Comparison of ENCODE assay signal across 18 cellular contexts in genomic region chr3:63354160-63354559, GRCh38.
"Had no signal": no experiment of that assay in that cellular context is flagged by ENCODE, and none has a peak within 500 bp of the region (broad histone marks: within the 10 kb centered on the region; RNA-seq: fewer than 3 reads in every experiment).

No MANE protein-coding gene starts in this region.

- H3K27ac Mint-ChIP-seq: activated CD4-positive, alpha-beta memory T cell treated with anti-CD3 and anti-CD28 coated beads, Interleukin-2, amount 10 ng/mL, durations not matched to agents 7 days and 5 days; activated naive CD4-positive, alpha-beta T cell treated with anti-CD3 and anti-CD28 coated beads, Interleukin-2, amount 50 U/mL, for 72 hours; stimulated activated naive CD8-positive, alpha-beta T cell treated with anti-CD3 and anti-CD28 coated beads, Interleukin-15, amount 100 ng/mL, for 72 hours; T-helper 17 cell; type B pancreatic cell had no signal

- H3K4me1 Mint-ChIP-seq: activated CD4-positive, alpha-beta memory T cell treated with anti-CD3 and anti-CD28 coated beads, Interleukin-2, amount 10 ng/mL, durations not matched to agents 7 days and 5 days; neural crest cell; stimulated activated naive CD8-positive, alpha-beta T cell treated with anti-CD3 and anti-CD28 coated beads, Interleukin-15, amount 100 ng/mL, for 72 hours had no signal

- H3K4me3 Mint-ChIP-seq: activated CD4-positive, alpha-beta memory T cell treated with anti-CD3 and anti-CD28 coated beads, Interleukin-2, amount 10 ng/mL, durations not matched to agents 7 days and 5 days; activated T-cell treated with anti-CD3 and anti-CD28 coated beads, Interleukin-2, amount 50 U/mL, for 4 hours; neural crest cell; stimulated activated naive CD8-positive, alpha-beta T cell treated with anti-CD3 and anti-CD28 coated beads, Interleukin-15, amount 100 ng/mL, for 72 hours; T-helper 17 cell; type B pancreatic cell had no signal

- H3K9me3 Mint-ChIP-seq: activated CD4-positive, alpha-beta memory T cell treated with anti-CD3 and anti-CD28 coated beads, Interleukin-2, amount 10 ng/mL, durations not matched to agents 7 days and 5 days; activated T-cell treated with anti-CD3 and anti-CD28 coated beads, Interleukin-2, amount 50 U/mL, for 4 hours; neural crest cell; stimulated activated naive CD8-positive, alpha-beta T cell treated with anti-CD3 and anti-CD28 coated beads, Interleukin-15, amount 100 ng/mL, for 72 hours; type B pancreatic cell had no signal

- H3K36me3 Mint-ChIP-seq: activated naive CD4-positive, alpha-beta T cell treated with anti-CD3 and anti-CD28 coated beads, Interleukin-2, amount 50 U/mL, for 72 hours; type B pancreatic cell had no signal

- DNase-seq: activated CD4-positive, alpha-beta memory T cell treated with anti-CD3 and anti-CD28 coated beads, Interleukin-2, amount 10 ng/mL, durations not matched to agents 7 days and 5 days; activated CD4-positive, alpha-beta T cell treated with anti-CD3 and anti-CD28 coated beads for 4 hours; activated effector memory CD4-positive, alpha-beta T cell treated with Interleukin-2 at 50 U/mL for 16 hours; activated T-cell treated with anti-CD3 and anti-CD28 coated beads, Interleukin-2, amount 50 U/mL, for 4 hours; amygdala; cerebellar nuclear complex; effector CD8-positive, alpha-beta T cell; islet precursor cell; psoas muscle; right lobe of liver; spleen; stimulated activated CD4-positive, alpha-beta T cell treated with anti-CD3 and anti-CD28 coated beads, Interleukin-1b, Interleukin-23, amount 100 ng/mL, for 48 hours; stimulated activated naive CD8-positive, alpha-beta T cell treated with anti-CD3 and anti-CD28 coated beads, Interleukin-15, amount 100 ng/mL, for 72 hours; T-helper 17 cell had no signal

- ATAC-seq: activated naive CD4-positive, alpha-beta T cell treated with anti-CD3 and anti-CD28 coated beads, Interleukin-2, amount 50 U/mL, for 72 hours; activated T-cell treated with anti-CD3 and anti-CD28 coated beads, Interleukin-2, amount 50 U/mL, for 4 hours; left lobe of liver; psoas muscle; right lobe of liver; stimulated activated naive CD8-positive, alpha-beta T cell treated with anti-CD3 and anti-CD28 coated beads, Interleukin-15, amount 100 ng/mL, for 72 hours; T-helper 17 cell had no signal
